Comparison of ENCODE assay signal across 33 cellular contexts in the genomic region with DNA sequence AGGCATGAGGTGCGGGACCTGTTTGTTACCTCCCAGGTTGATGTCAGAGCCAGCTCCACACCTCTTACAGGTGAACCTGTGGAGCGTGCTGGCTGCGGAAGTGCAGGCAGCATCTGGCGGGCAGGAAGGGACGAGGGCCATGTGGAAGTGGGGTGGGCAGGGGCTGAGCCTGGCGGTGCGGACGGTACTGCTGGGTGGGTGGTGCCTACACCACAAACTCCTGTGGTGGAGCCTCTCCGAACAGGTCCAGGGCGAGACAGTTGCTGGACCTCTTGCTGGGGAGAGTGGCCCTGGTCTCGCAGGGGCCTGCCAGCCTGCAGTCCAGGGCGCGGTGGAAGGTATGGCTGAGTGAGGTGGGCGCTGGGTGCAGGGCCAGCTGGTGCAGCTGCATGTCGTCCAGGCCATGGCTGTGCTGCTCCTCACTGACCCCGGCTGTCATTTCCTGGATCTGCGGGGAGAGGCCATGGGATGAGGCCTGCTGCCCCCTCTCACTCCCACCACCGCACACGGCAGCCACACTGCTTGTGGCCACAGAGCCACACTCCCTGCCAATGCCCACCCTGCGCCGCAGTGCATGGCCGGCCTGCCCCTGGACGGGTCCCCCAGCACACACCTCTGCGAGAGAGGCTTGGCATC. TPM values are rescaled to one million over a fixed set of nuclear protein-coding genes. Genes with fewer than 3 reads are reported as not detected.
"Had no signal": no experiment of that assay in that cellular context is flagged by ENCODE, and none has a peak within 500 bp of the region (broad histone marks: within the 10 kb centered on the region; RNA-seq: fewer than 3 reads in every experiment).

No MANE protein-coding gene starts in this region.

- H3K4me3 ChIP-seq: ascending aorta, cardiac muscle cell, K562, Peyer's patch had no signal

- H3K27ac Mint-ChIP-seq: activated CD8-positive, alpha-beta T cell treated with anti-CD3 and anti-CD28 coated beads, Interleukin-2, amount 10 ng/mL, durations not matched to agents 7 days and 5 days; activated naive CD4-positive, alpha-beta T cell treated with anti-CD3 and anti-CD28 coated beads, Interleukin-2, amount 50 U/mL, for 24 hours; activated naive CD8-positive, alpha-beta T cell treated with anti-CD3 and anti-CD28 coated beads, Interleukin-2, amount 10 ng/mL, durations not matched to agents 7 days and 5 days; activated T-cell treated with anti-CD3 and anti-CD28 coated beads, Interleukin-2, amount 50 U/mL, for 24 hours; activated T-helper 2 cell treated with anti-CD3 and anti-CD28 coated beads, Interferon-gamma antibody, Interleukin-2, Interleukin-4, amounts not matched to agents 10 μg/mL and 5 μg/mL and 100 μg/mL, durations not matched to agents 14 hours and 24 hours and 36 hours had no signal

- H3K9me3 Mint-ChIP-seq: activated naive CD4-positive, alpha-beta T cell treated with anti-CD3 and anti-CD28 coated beads, Interleukin-2, amount 50 U/mL, for 24 hours; activated naive CD8-positive, alpha-beta T cell treated with anti-CD3 and anti-CD28 coated beads, Interleukin-2, amount 10 ng/mL, durations not matched to agents 7 days and 5 days; activated T-cell treated with anti-CD3 and anti-CD28 coated beads, Interleukin-2, amount 50 U/mL, for 24 hours; activated T-helper 2 cell treated with anti-CD3 and anti-CD28 coated beads, Interferon-gamma antibody, Interleukin-2, Interleukin-4, amounts not matched to agents 10 μg/mL and 5 μg/mL and 100 μg/mL, durations not matched to agents 14 hours and 24 hours and 36 hours had no signal

- H3K4me1 Mint-ChIP-seq: activated naive CD4-positive, alpha-beta T cell treated with anti-CD3 and anti-CD28 coated beads, Interleukin-2, amount 50 U/mL, for 24 hours; activated naive CD8-positive, alpha-beta T cell treated with anti-CD3 and anti-CD28 coated beads, Interleukin-2, amount 10 ng/mL, durations not matched to agents 7 days and 5 days had no signal

- H3K4me1 ChIP-seq: Peyer's patch had no signal

- H3K36me3 ChIP-seq: ascending aorta, cardiac muscle cell, Peyer's patch, WERI-Rb-1 had no signal

- H3K27me3 ChIP-seq: ascending aorta, cardiac muscle cell, Peyer's patch had no signal

- ATAC-seq: activated CD8-positive, alpha-beta T cell treated with anti-CD3 and anti-CD28 coated beads, Interleukin-2, amount 10 ng/mL, durations not matched to agents 7 days and 5 days; K562; PC-3 had no signal

- DNase-seq: activated CD4-positive, alpha-beta T cell treated with anti-CD3 and anti-CD28 coated beads for 1 hour; activated CD4-positive, alpha-beta T cell treated with anti-CD3 and anti-CD28 coated beads for 48 hours; activated CD4-positive, alpha-beta T cell treated with anti-CD3 and anti-CD28 coated beads, Interleukin-2, amount 50 U/mL, for 4 hours; activated CD4-positive, CD25-positive, alpha-beta regulatory T cell; activated CD8-positive, alpha-beta T cell treated with anti-CD3 and anti-CD28 coated beads, Interleukin-2, amount 10 ng/mL, durations not matched to agents 7 days and 5 days; activated gamma-delta T cell; activated naive CD4-positive, alpha-beta T cell treated with Interleukin-2 at 50 U/mL for 16 hours; activated naive CD8-positive, alpha-beta T cell treated with anti-CD3 and anti-CD28 coated beads, Interleukin-2, amount 10 ng/mL, durations not matched to agents 7 days and 5 days; activated T-cell treated with anti-CD3 and anti-CD28 coated beads, Interleukin-2, amount 50 U/mL, for 24 hours; amygdala; NCI-H1105 treated with DMSO at 0.1 percent for 48 hours; NCI-H1436; NCI-H1694; NCI-H1930; NCI-H2081 treated with DMSO at 0.1 percent for 48 hours; NCI-H226; NCI-H446 treated with DMSO at 0.1 percent for 48 hours; NCI-H524; PC-3; Peyer's patch; Right ventricle myocardium superior; RPMI8226; SW 1271; T-helper 1 cell; T-helper 2 cell; T-helper 9 cell; WERI-Rb-1 had no signal

- H3K27me3 Mint-ChIP-seq: activated naive CD4-positive, alpha-beta T cell treated with anti-CD3 and anti-CD28 coated beads, Interleukin-2, amount 50 U/mL, for 24 hours; activated naive CD8-positive, alpha-beta T cell treated with anti-CD3 and anti-CD28 coated beads, Interleukin-2, amount 10 ng/mL, durations not matched to agents 7 days and 5 days; activated T-cell treated with anti-CD3 and anti-CD28 coated beads, Interleukin-2, amount 50 U/mL, for 24 hours had no signal

- H3K36me3 Mint-ChIP-seq: activated naive CD4-positive, alpha-beta T cell treated with anti-CD3 and anti-CD28 coated beads, Interleukin-2, amount 50 U/mL, for 24 hours; activated naive CD8-positive, alpha-beta T cell treated with anti-CD3 and anti-CD28 coated beads, Interleukin-2, amount 10 ng/mL, durations not matched to agents 7 days and 5 days had no signal

- H3K27ac ChIP-seq: ascending aorta, cardiac muscle cell, Peyer's patch, WERI-Rb-1 had no signal

- H3K9me3 ChIP-seq: ascending aorta, Peyer's patch had no signal

- H3K4me3 Mint-ChIP-seq: activated CD8-positive, alpha-beta T cell treated with anti-CD3 and anti-CD28 coated beads, Interleukin-2, amount 10 ng/mL, durations not matched to agents 7 days and 5 days; activated naive CD4-positive, alpha-beta T cell treated with anti-CD3 and anti-CD28 coated beads, Interleukin-2, amount 50 U/mL, for 24 hours; activated naive CD8-positive, alpha-beta T cell treated with anti-CD3 and anti-CD28 coated beads, Interleukin-2, amount 10 ng/mL, durations not matched to agents 7 days and 5 days; activated T-cell treated with anti-CD3 and anti-CD28 coated beads, Interleukin-2, amount 50 U/mL, for 24 hours had no signal

RNA-seq across cellular contexts. Expression of a gene that starts 22.0 kb away (rescaled TPM):
- total RNA-seq: activated CD8-positive, alpha-beta T cell treated with anti-CD3 and anti-CD28 coated beads, Interleukin-2, amount 10 ng/mL, durations not matched to agents 7 days and 5 days; activated naive CD8-positive, alpha-beta T cell treated with anti-CD3 and anti-CD28 coated beads, Interleukin-2, amount 10 ng/mL, durations not matched to agents 7 days and 5 days; activated T-helper 2 cell treated with anti-CD3 and anti-CD28 coated beads, Interferon-gamma antibody, Interleukin-2, Interleukin-4, amounts not matched to agents 10 μg/mL and 5 μg/mL and 100 μg/mL, durations not matched to agents 14 hours and 24 hours and 36 hours; ascending aorta; MCF 10A; PC-3 had no signal
- polyA plus RNA-seq: cardiac muscle cell had no signal

RNA-seq across cellular contexts. Expression of a gene that starts 59.5 kb away (rescaled TPM):
- total RNA-seq: activated CD8-positive, alpha-beta T cell treated with anti-CD3 and anti-CD28 coated beads, Interleukin-2, amount 10 ng/mL, durations not matched to agents 7 days and 5 days; activated naive CD8-positive, alpha-beta T cell treated with anti-CD3 and anti-CD28 coated beads, Interleukin-2, amount 10 ng/mL, durations not matched to agents 7 days and 5 days; activated T-helper 2 cell treated with anti-CD3 and anti-CD28 coated beads, Interferon-gamma antibody, Interleukin-2, Interleukin-4, amounts not matched to agents 10 μg/mL and 5 μg/mL and 100 μg/mL, durations not matched to agents 14 hours and 24 hours and 36 hours; ascending aorta; MCF 10A; PC-3; Peyer's patch had no signal
